In the genomic region with DNA sequence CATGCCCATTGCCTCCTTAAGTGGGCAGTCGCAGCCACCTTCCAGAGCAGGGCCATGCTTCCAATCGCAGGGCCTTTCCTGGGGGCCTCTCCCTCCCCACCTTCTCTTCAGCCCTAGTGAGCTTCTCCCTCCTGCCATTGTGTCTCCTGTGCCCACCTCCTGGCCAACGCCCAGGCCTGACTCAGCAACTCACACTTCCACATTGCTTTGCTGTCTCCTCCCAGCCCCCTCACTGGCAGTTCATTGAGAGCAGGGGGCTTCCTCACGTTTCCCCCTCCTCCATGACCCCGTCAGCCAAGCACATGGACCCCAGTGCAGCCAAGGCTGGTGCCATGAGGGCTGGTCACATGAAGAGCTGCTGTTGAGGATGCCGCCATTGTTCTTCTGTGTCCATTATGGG, we compare ENCODE assay signal across 13 cellular contexts. TPM values are rescaled to one million over a fixed set of nuclear protein-coding genes. Genes with fewer than 3 reads are reported as not detected.
"Had no signal": no experiment of that assay in that cellular context is flagged by ENCODE, and none has a peak within 500 bp of the region (broad histone marks: within the 10 kb centered on the region; RNA-seq: fewer than 3 reads in every experiment).

No MANE protein-coding gene starts in this region.

- H3K9me3 ChIP-seq: testis had no signal

- H3K36me3 Mint-ChIP-seq: activated naive CD8-positive, alpha-beta T cell treated with anti-CD3 and anti-CD28 coated beads for 36 hours had no signal

- H3K4me1 Mint-ChIP-seq: activated naive CD8-positive, alpha-beta T cell treated with anti-CD3 and anti-CD28 coated beads for 36 hours had no signal

- H3K9me3 Mint-ChIP-seq: stimulated activated naive CD8-positive, alpha-beta T cell treated with anti-CD3 and anti-CD28 coated beads, Interleukin-15, Interleukin-2, amounts not matched to agents 100 ng/mL and 50 ng/mL, for 24 hours had no signal

- H3K27ac ChIP-seq: testis had no signal

- DNase-seq: activated naive CD8-positive, alpha-beta T cell treated with anti-CD3 and anti-CD28 coated beads for 36 hours; activated T-cell treated with anti-CD3 and anti-CD28 coated beads, Interleukin-2, amount 50 U/mL, for 1 hour; left colon; stimulated activated CD4-positive, alpha-beta T cell treated with anti-CD3 and anti-CD28 coated beads, Interleukin-15, amount 100 ng/mL, for 24 hours; stimulated activated CD4-positive, alpha-beta T cell treated with anti-CD3 and anti-CD28 coated beads, Interleukin-4, amount 100 ng/mL, for 24 hours; testis had no signal

- H3K4me1 ChIP-seq: testis had no signal

- H3K27me3 Mint-ChIP-seq: activated naive CD8-positive, alpha-beta T cell treated with anti-CD3 and anti-CD28 coated beads for 36 hours; stimulated activated naive CD8-positive, alpha-beta T cell treated with anti-CD3 and anti-CD28 coated beads, Interleukin-15, Interleukin-2, amounts not matched to agents 100 ng/mL and 50 ng/mL, for 24 hours had no signal

- H3K4me3 ChIP-seq: testis had no signal

- ATAC-seq: esophagus mucosa, left colon, SK-N-SH treated with all-trans-retinoic acid at 6 μM for 48 hours had no signal

- H3K27me3 ChIP-seq: testis had no signal

- H3K27ac Mint-ChIP-seq: activated naive CD8-positive, alpha-beta T cell treated with anti-CD3 and anti-CD28 coated beads for 36 hours; memory B cell; progenitor cell of endocrine pancreas; stimulated activated naive CD8-positive, alpha-beta T cell treated with anti-CD3 and anti-CD28 coated beads, Interleukin-15, Interleukin-2, amounts not matched to agents 100 ng/mL and 50 ng/mL, for 24 hours; T-helper 1 cell treated with Interleukin-12 subunit alpha and Interleukin-12 subunit beta and Interleukin-4 antibody, amounts not matched to agents 30 μg/mL and 1 μg/mL, for 36 hours had no signal

- H3K4me3 Mint-ChIP-seq: activated naive CD8-positive, alpha-beta T cell treated with anti-CD3 and anti-CD28 coated beads for 36 hours; memory B cell; stimulated activated naive CD8-positive, alpha-beta T cell treated with anti-CD3 and anti-CD28 coated beads, Interleukin-15, Interleukin-2, amounts not matched to agents 100 ng/mL and 50 ng/mL, for 24 hours; T-helper 1 cell treated with Interleukin-12 subunit alpha and Interleukin-12 subunit beta and Interleukin-4 antibody, amounts not matched to agents 30 μg/mL and 1 μg/mL, for 36 hours had no signal

RNA-seq across cellular contexts. Expression of a gene that starts 25.9 kb away (rescaled TPM):
- total RNA-seq: activated naive CD8-positive, alpha-beta T cell treated with anti-CD3 and anti-CD28 coated beads for 36 hours had no signal
- polyA plus RNA-seq: neural cell had no signal
